ENCODE assay signal across 8 cellular contexts in genomic region chr22:19844423-19845368, GRCh38. TPM values are rescaled to one million over a fixed set of nuclear protein-coding genes. Genes with fewer than 3 reads are reported as not detected.
DNase-seq lines count a peak whose midpoint lies in the region; ATAC-seq and TF ChIP-seq lines count a peak whose summit lies in the region.

No MANE protein-coding gene starts in this region.

- peak overlapping the region; percentile 64 for H3K4me2 ChIP-seq in SK-N-SH

- H3K36me3 ChIP-seq in SK-N-SH (replicated peaks in 1 of 2; ENCODE audit: control insufficient read depth in 1 of 2, insufficient read depth in 2 of 2, low read length in 1 of 2) (peaks cover 0 to 9% of the 10 kb centered on the region in 2 experiments), gastrocnemius medialis (no peaks in the 10 kb centered on the region)

- in situ Hi-C loops in G401 (cut with HindIII; ENCODE audit: low sequenced_read_pairs), result no loop called here
- in situ Hi-C loops in gastrocnemius medialis (cut with MboI; ENCODE audit: low sequenced_read_pairs in 4 of 4), result no loop called here

- H3F3A ChIP-seq in SK-N-SH (replicated peaks; ENCODE audit: insufficient read depth), result peaks cover 38% of the 10 kb centered on the region

- no peak overlapping the region for H3K4me3 Mint-ChIP-seq in type B pancreatic cell

- H3K4me1 Mint-ChIP-seq in type B pancreatic cell (ENCODE audit: unreplicated experiment), result peaks cover 34% of the 10 kb centered on the region

- H3K79me2 ChIP-seq in SK-N-SH (ENCODE audit: insufficient read depth), result peaks cover 44% of the 10 kb centered on the region; the same call in 1 of the 2 replicates

- H3K27me3 ChIP-seq in SK-N-SH (ENCODE audit: insufficient read depth), result no peaks in the 10 kb centered on the region
- H3K27me3 ChIP-seq in gastrocnemius medialis, result no peaks in the 10 kb centered on the region

- no peak for TF ChIP-seq POLR2A in gastrocnemius medialis (IDR thresholded peaks at IDR 0.05)

- H3K27ac ChIP-seq in SK-N-SH (ENCODE audit: low read depth in 2 of 2, low read length in 1 of 2), result peak overlapping the region; percentile 66 to 92
- H3K27ac ChIP-seq in gastrocnemius medialis, result peak overlapping the region in 2 of 4 donors; percentile 20 to 54

- ATAC-seq in gastrocnemius medialis (peak; percentile 47 to 61), HG02763 (IDR thresholded peaks at IDR 0.05; ENCODE audit: unreplicated experiment) (no peak), HG02885 (IDR thresholded peaks at IDR 0.05; ENCODE audit: poor library complexity, unreplicated experiment) (no peak)

- H3K9me3 ChIP-seq in SK-N-SH (no peaks in the 10 kb centered on the region), gastrocnemius medialis (no peaks in the 10 kb centered on the region)

- no peaks in the 10 kb centered on the region for H3K9me2 ChIP-seq in SK-N-SH

- POLR2A ChIA-PET in SK-N-SH (lab: Yijun Ruan, JAX), result interaction anchor here (0.9 to 1.4 kb wide), 3 partner anchors 9 to 32 kb away, joined by 3 to 8 read pairs (median 3); partner anchors contain the start of genes GNB1L and RTL10

- no peak overlapping the region for H3K27ac Mint-ChIP-seq in type B pancreatic cell

- peak overlapping the region; percentile 64; the same call in 1 of the 2 replicates for H2AFZ ChIP-seq in SK-N-SH (ENCODE audit: low read depth)

- no peaks in the 10 kb centered on the region for H3K27me3 Mint-ChIP-seq in type B pancreatic cell

- H3K9ac ChIP-seq in SK-N-SH, result peak overlapping the region; percentile 16; the same call in 1 of the 2 replicates

- peaks cover 35 to 44% of the 10 kb centered on the region in 2 experiments; a peak in 3 of 4 replicates for H3K4me1 ChIP-seq in SK-N-SH (ENCODE audit: control insufficient read depth in 1 of 2, insufficient read depth in 2 of 2, low read depth in 1 of 2, low read length in 1 of 2)
- peaks cover 25 to 28% of the 10 kb centered on the region in 2 donors for H3K4me1 ChIP-seq in gastrocnemius medialis

- TF ChIP-seq EP300 in SK-N-SH (IDR thresholded peaks at IDR 0.05; ENCODE audit: borderline replicate concordance in 1 of 2, low read depth in 1 of 2, low read length in 1 of 2), result peak; percentile 23 to 50; a peak in 2 of 4 replicates

- no peaks in the 10 kb centered on the region for H3K9me3 Mint-ChIP-seq in type B pancreatic cell

- intact Hi-C loops in gastrocnemius medialis (cut with DNase I; ENCODE audit: low total_unique reads), result no loop called here

- DNase-seq in G401 (ENCODE audit: low spot score), result peak; percentile 64
- DNase-seq in SK-N-SH, result peak; percentile 80
- DNase-seq in fibroblast of pulmonary artery (ENCODE audit: low read depth), result peak; percentile 47
- peak in 1 of 2 donors; percentile 59 for DNase-seq in gastrocnemius medialis
- DNase-seq in type B pancreatic cell (ENCODE audit: extremely low spot score, unreplicated experiment), result no peak
- DNase-seq in NCI-H2196 (lab: John Stamatoyannopoulos, UW; ENCODE audit: unreplicated experiment), result no peak

- peaks cover 9% of the 10 kb centered on the region for H3K36me3 Mint-ChIP-seq in type B pancreatic cell

- CTCF ChIA-PET in SK-N-SH (lab: Yijun Ruan, JAX), result interaction anchor here (0.8 to 1.3 kb wide), 6 partner anchors 11 to 114 kb away, joined by 3 to 5 read pairs (median 3); no protein-coding TSS in a partner anchor

- TF ChIP-seq RAD21 in SK-N-SH (IDR thresholded peaks at IDR 0.05; ENCODE audit: low read length), result peak; percentile 21

- H3K4me3 ChIP-seq in SK-N-SH (ENCODE audit: low read depth in 2 of 2, low read length in 1 of 2) (no peak overlapping the region), fibroblast of pulmonary artery (replicated peaks; ENCODE audit: low read depth, low read length) (no peak overlapping the region), gastrocnemius medialis (no peak overlapping the region)

- TF ChIP-seq CTCF in SK-N-SH (IDR thresholded peaks at IDR 0.05) (peak; percentile 36), fibroblast of pulmonary artery (IDR thresholded peaks at IDR 0.05; ENCODE audit: low read length, missing control alignments) (no peak), gastrocnemius medialis (IDR thresholded peaks at IDR 0.05 in 4 of 5, conservative IDR thresholded peaks at IDR 0.05 in 1 of 5) (no peak), type B pancreatic cell (conservative IDR thresholded peaks at IDR 0.05) (no peak)

- WGBS in SK-N-SH (ENCODE audit: low lambda C conversion rate), result 37% methylated on average over 7 of the region's 22 CpGs

- peaks cover 5% of the 10 kb centered on the region; the same call in 1 of the 2 replicates for H4K20me1 ChIP-seq in SK-N-SH (ENCODE audit: insufficient read depth)

TF ChIP-seq in SK-N-SH, 30 proteins besides CTCF, POLR2A, EP300 and RAD21 (continues in another document):
- TF ChIP-seq NFIC (IDR thresholded peaks at IDR 0.05; ENCODE audit: borderline replicate concordance) (peak; percentile 62), MEF2A (IDR thresholded peaks at IDR 0.05; ENCODE audit: borderline replicate concordance, low read depth) (no peak), FOXJ3 (CRISPR knock-in tag; IDR thresholded peaks at IDR 0.05) (no peak), MAX (IDR thresholded peaks at IDR 0.05; ENCODE audit: low read depth) (peak; percentile 72; the same call in 1 of the 2 replicates), GATA2 (CRISPR knock-in tag; IDR thresholded peaks at IDR 0.05) (no peak), RXRA (IDR thresholded peaks at IDR 0.05; ENCODE audit: borderline replicate concordance, low read depth) (no peak), RCOR1 (IDR thresholded peaks at IDR 0.05; ENCODE audit: low read length) (no peak), GABPA (IDR thresholded peaks at IDR 0.05; ENCODE audit: low read depth) (no peak), SIN3A (IDR thresholded peaks at IDR 0.05; ENCODE audit: borderline replicate concordance, low read depth, low read length) (0 out of 2 replicates have a peak, but pooled peaks have one; percentile 33), TEAD4 (IDR thresholded peaks at IDR 0.05; ENCODE audit: borderline replicate concordance, insufficient read depth) (no peak), TAF1 (IDR thresholded peaks at IDR 0.05; ENCODE audit: borderline replicate concordance, low read depth, low read length) (peak; percentile 15; the same call in 1 of the 2 replicates), MXI1 (IDR thresholded peaks at IDR 0.05; ENCODE audit: low read depth, low read length) (peak; percentile 67), FOXM1 (IDR thresholded peaks at IDR 0.05; ENCODE audit: low read depth) (no peak), SMC3 (IDR thresholded peaks at IDR 0.05; ENCODE audit: low read depth, low read length) (peak; percentile 14; the same call in 1 of the 2 replicates), USF2 (IDR thresholded peaks at IDR 0.05; ENCODE audit: borderline replicate concordance, low read depth, low read length) (no peak), EZH2phosphoT487 (IDR thresholded peaks at IDR 0.05; ENCODE audit: borderline replicate concordance, low read depth) (no peak), USF1 (IDR thresholded peaks at IDR 0.05; ENCODE audit: borderline replicate concordance, low read depth) (no peak), TCF12 (IDR thresholded peaks at IDR 0.05) (no peak; the same call in 1 of the 2 replicates)
- TF ChIP-seq, protein P1, sequence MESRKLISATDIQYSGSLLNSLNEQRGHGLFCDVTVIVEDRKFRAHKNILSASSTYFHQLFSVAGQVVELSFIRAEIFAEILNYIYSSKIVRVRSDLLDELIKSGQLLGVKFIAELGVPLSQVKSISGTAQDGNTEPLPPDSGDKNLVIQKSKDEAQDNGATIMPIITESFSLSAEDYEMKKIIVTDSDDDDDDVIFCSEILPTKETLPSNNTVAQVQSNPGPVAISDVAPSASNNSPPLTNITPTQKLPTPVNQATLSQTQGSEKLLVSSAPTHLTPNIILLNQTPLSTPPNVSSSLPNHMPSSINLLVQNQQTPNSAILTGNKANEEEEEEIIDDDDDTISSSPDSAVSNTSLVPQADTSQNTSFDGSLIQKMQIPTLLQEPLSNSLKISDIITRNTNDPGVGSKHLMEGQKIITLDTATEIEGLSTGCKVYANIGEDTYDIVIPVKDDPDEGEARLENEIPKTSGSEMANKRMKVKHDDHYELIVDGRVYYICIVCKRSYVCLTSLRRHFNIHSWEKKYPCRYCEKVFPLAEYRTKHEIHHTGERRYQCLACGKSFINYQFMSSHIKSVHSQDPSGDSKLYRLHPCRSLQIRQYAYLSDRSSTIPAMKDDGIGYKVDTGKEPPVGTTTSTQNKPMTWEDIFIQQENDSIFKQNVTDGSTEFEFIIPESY (IDR thresholded peaks at IDR 0.05; ENCODE audit: borderline replicate concordance, low read depth), result no peak

RNA-seq across cellular contexts. Expression of gene GNB1L, which starts 10.0 kb away (rescaled TPM):
- total RNA-seq in G401 (2014; rRNA removed; shearing (Covaris generic)), result 20.4 TPM in 2 replicates
- polyA plus RNA-seq in SK-N-SH (2012; rRNA removed), result 3.2 and 5.9 TPM in 2 replicates
- polyA plus RNA-seq in SK-N-SH (2012; cell fraction: cytosol; rRNA removed), result 2.0 and 4.8 TPM in 2 replicates
- polyA plus RNA-seq in SK-N-SH (2012; cell fraction: nucleus; rRNA removed), result 7.7 and 10.0 TPM in 2 replicates
- total RNA-seq in gastrocnemius medialis (1 to 10 TPM; 4.4 to 9.6 (median 6.7) TPM), type B pancreatic cell (ENCODE audit: low replicate concordance) (7.5 and 7.7 TPM in 2 replicates)

RNA-seq across cellular contexts. Expression of gene RTL10, which starts 10.0 kb away (rescaled TPM):
- total RNA-seq in G401 (2014; rRNA removed; shearing (Covaris generic)), result 4.6 and 11.0 TPM in 2 replicates
- polyA plus RNA-seq in SK-N-SH (2012; rRNA removed), result 7.8 and 8.0 TPM in 2 replicates
- polyA plus RNA-seq in SK-N-SH (2012; cell fraction: cytosol; rRNA removed), result 3.0 and 4.0 TPM in 2 replicates
- polyA plus RNA-seq in SK-N-SH (2012; cell fraction: nucleus; rRNA removed), result 23.0 and 24.3 TPM in 2 replicates
- total RNA-seq in gastrocnemius medialis, result 10 to 100 TPM in 1 of 4 donors, 1 to 10 TPM in 3; 3.5 to 12.8 (median 5.0) TPM
- total RNA-seq in type B pancreatic cell (ENCODE audit: low replicate concordance), result 28.8 and 39.1 TPM in 2 replicates

Comparison
In these comparisons a context has a peak if more than half of its experiments do, and no peak if none do; other contexts are left out.
1. DNase-seq: peak in G401 (single experiment), SK-N-SH (single experiment) and fibroblast of pulmonary artery (single experiment); none in type B pancreatic cell (single experiment) and NCI-H2196 (single experiment).
2. ATAC-seq: peak in gastrocnemius medialis (2 of 2); none in HG02763 (single experiment) and HG02885 (single experiment).